Comparison of ENCODE assay signal across 9 cellular contexts in genomic region chr7:155804897-155805825, GRCh38. TPM values are rescaled to one million over a fixed set of nuclear protein-coding genes. Genes with fewer than 3 reads are reported as not detected.
DNase-seq lines count a peak whose midpoint lies in the region; ATAC-seq and TF ChIP-seq lines count a peak whose summit lies in the region.
"Had no signal": no experiment of that assay in that cellular context is flagged by ENCODE, and none has a peak within 500 bp of the region (broad histone marks: within the 10 kb centered on the region; RNA-seq: fewer than 3 reads in every experiment).

No MANE protein-coding gene starts in this region.

- H3K23me2 ChIP-seq in H9 (ENCODE audit: insufficient read length, low read depth, low read length, poor library complexity, severe bottlenecking) = peaks cover 12% of the 10 kb centered on the region

- H3K4me2 ChIP-seq in H9 (ENCODE audit: insufficient read depth, insufficient read length, low read length) = peak overlapping the region; percentile 18

- TF ChIP-seq POLR2A in testis (IDR thresholded peaks at IDR 0.05) = no peak

- H3K27me3 ChIP-seq in H9 (ENCODE audit: insufficient read depth, low read length) (peaks cover 76% of the 10 kb centered on the region), testis (no peaks in the 10 kb centered on the region)

- H3K4me1 Mint-ChIP-seq in H9 (peaks cover 26 to 40% of the 10 kb centered on the region in 2 experiments), nephron progenitor cell (peaks cover 32% of the 10 kb centered on the region)

- no peak overlapping the region for H3K4ac ChIP-seq in H9 (ENCODE audit: low read depth, low read length)

- no peaks in the 10 kb centered on the region for H3K79me2 ChIP-seq in H9 (ENCODE audit: insufficient read depth, low read length)

- no peak overlapping the region for H4K5ac ChIP-seq in H9 (ENCODE audit: insufficient read length, low read depth, low read length)

- intact Hi-C loops in testis (cut with DNase I; ENCODE audit: low total_unique reads) = no loop called here

- no peaks in the 10 kb centered on the region for H4K20me1 ChIP-seq in H9 (ENCODE audit: control insufficient read depth, insufficient read depth, insufficient read length)

- H3K14ac ChIP-seq in H9 (ENCODE audit: insufficient read depth, low read length) = no peak overlapping the region

- H3K4me3 Mint-ChIP-seq in H9 (peak overlapping the region; percentile 46 to 68; a peak in 4 of 5 replicates), nephron progenitor cell (peak overlapping the region; percentile 77)

- TF ChIP-seq CTCF in H9 (conservative IDR thresholded peaks at IDR 0.05) = peak; percentile 80
- peak; percentile 74 for TF ChIP-seq CTCF in nephron progenitor cell (IDR thresholded peaks at IDR 0.05)
- TF ChIP-seq CTCF in testis (IDR thresholded peaks at IDR 0.05) = peak in 2 of 3 experiments; percentile 40 to 50

- peak overlapping the region; percentile 31 to 47 for H3K4me3 ChIP-seq in testis

- no peak overlapping the region for H2BK120ac ChIP-seq in H9 (ENCODE audit: low read depth, low read length, poor library complexity, severe bottlenecking)

- no peak overlapping the region for H2AFZ ChIP-seq in H9 (ENCODE audit: low read length)

- H2BK20ac ChIP-seq in H9 (ENCODE audit: low read depth, low read length, poor library complexity, severe bottlenecking) = no peak overlapping the region

- H3K27me3 Mint-ChIP-seq in H9 (ENCODE audit: low read depth) (peaks cover 90% of the 10 kb centered on the region), nephron progenitor cell (ENCODE audit: low read depth, poor library complexity) (peaks cover 93% of the 10 kb centered on the region)

- DNase-seq in DMS79 treated with DMSO at 0.1 percent for 48 hours (lab: John Stamatoyannopoulos, UW) (peak; percentile 56), H9 (peak; percentile 83), NCI-H2171 treated with DMSO at 0.1 percent for 48 hours (lab: John Stamatoyannopoulos, UW) (peak; percentile 65), activated T-cell treated with anti-CD3 and anti-CD28 coated beads for 48 hours (ENCODE audit: low read depth) (peak; percentile 62), nephron progenitor cell (peak; percentile 93), testis (peak; percentile 65), mesenteric fat pad (ENCODE audit: low spot score) (no peak)

- H2AK5ac ChIP-seq in H9 (ENCODE audit: insufficient read length, low read length) = no peak overlapping the region

- H3K23ac ChIP-seq in H9 (ENCODE audit: insufficient read length, low read depth, low read length) = no peak overlapping the region

- peak; percentile 75 for ATAC-seq in esophagus mucosa

- no peak overlapping the region for H2BK15ac ChIP-seq in H9 (ENCODE audit: low read depth, low read length)

- H3K9me3 Mint-ChIP-seq in H9 = peaks cover 2 to 8% of the 10 kb centered on the region in 2 experiments; a peak in 2 of 5 replicates
- H3K9me3 Mint-ChIP-seq in nephron progenitor cell = peaks cover 4% of the 10 kb centered on the region

- no peaks in the 10 kb centered on the region for H3K36me3 ChIP-seq in testis (ENCODE audit: low read depth, missing control alignments)

- no peaks in the 10 kb centered on the region for H3K9me3 ChIP-seq in H9 (ENCODE audit: control insufficient read depth, low read depth, low read length)
- no peaks in the 10 kb centered on the region for H3K9me3 ChIP-seq in testis

- no peaks in the 10 kb centered on the region for H3K79me1 ChIP-seq in H9 (ENCODE audit: insufficient read depth, low read depth, low read length, poor library complexity, severe bottlenecking)

- no peak overlapping the region for H4K91ac ChIP-seq in H9 (ENCODE audit: insufficient read length, low read depth, low read length)

- H3K36me3 Mint-ChIP-seq in H9 (ENCODE audit: insufficient read depth in 1 of 3, low read depth in 3 of 3) (peaks cover 0 to 3% (median 0%) of the 10 kb centered on the region in 3 experiments; a peak in 3 of 7 replicates), nephron progenitor cell (ENCODE audit: low read depth) (no peaks in the 10 kb centered on the region)

- no peaks in the 10 kb centered on the region; the same call in 1 of the 2 replicates for H3K4me1 ChIP-seq in H9 (ENCODE audit: insufficient read depth, low read length)
- peaks cover 24% of the 10 kb centered on the region for H3K4me1 ChIP-seq in testis

- H2BK12ac ChIP-seq in H9 (ENCODE audit: insufficient read length, low read depth, low read length) = no peak overlapping the region

- no peak overlapping the region for H3K27ac Mint-ChIP-seq in H9
- H3K27ac Mint-ChIP-seq in nephron progenitor cell = no peak overlapping the region

- H2BK5ac ChIP-seq in H9 (ENCODE audit: insufficient read length, low read length) = no peak overlapping the region

- H3K56ac ChIP-seq in H9 (ENCODE audit: insufficient read length, low read depth, low read length) = no peak overlapping the region

- no peak overlapping the region for H3K9ac ChIP-seq in H9 (ENCODE audit: extremely low read depth, insufficient read length, low read length)

- WGBS in H9 (ENCODE audit: extremely low coverage, insufficient read length, low lambda C conversion rate) = no CpG with 5 or more reads among the region's 91 CpGs
- 1% methylated on average over 49 to 86 of the region's 91 CpGs for WGBS in testis, 2 donors

- H4K8ac ChIP-seq in H9 (replicated peaks; ENCODE audit: insufficient read length, low read depth, low read length) = no peak overlapping the region

- H3K18ac ChIP-seq in H9 (ENCODE audit: insufficient read length, low read depth, low read length) = no peak overlapping the region

- H3T11ph ChIP-seq in H9 (ENCODE audit: low read length) = no peak overlapping the region

- no peak overlapping the region for H3K27ac ChIP-seq in H9 (ENCODE audit: insufficient read length, low read depth, low read length)
- H3K27ac ChIP-seq in testis = no peak overlapping the region
- H3K27ac ChIP-seq: VCaP had no signal

RNA-seq across cellular contexts. Expression of gene SHH, which starts 7.1 kb away (rescaled TPM):
- total RNA-seq in H9 (2021) (0.07 and 0.09 TPM in 2 replicates), esophagus mucosa (not detected), testis (under 1 TPM in 1 of 2 donors, not detected in 1; 0.06 TPM), mesenteric fat pad (not detected)
- polyA plus RNA-seq in testis (ENCODE audit: insufficient read depth, low read depth, low replicate concordance) = 1.0 TPM
